27 cellular contexts compared by ENCODE assay signal in genomic region chr4:56315543-56315942, GRCh38.
DNase-seq lines count a peak whose midpoint lies in the region; ATAC-seq, FAIRE-seq and TF ChIP-seq lines count a peak whose summit lies in the region.
"Had no signal": no experiment of that assay in that cellular context is flagged by ENCODE, and none has a peak within 500 bp of the region (broad histone marks: within the 10 kb centered on the region; RNA-seq: fewer than 3 reads in every experiment).

No MANE protein-coding gene starts in this region.

- no peak overlapping the region for H3K4me2 ChIP-seq in endothelial cell of umbilical vein (ENCODE audit: insufficient read depth, low read length)
- H3K4me2 ChIP-seq: BLaER1 had no signal

- no peak overlapping the region for H2AFZ ChIP-seq in endothelial cell of umbilical vein (ENCODE audit: low read depth, low read length)

- H3K27me3 ChIP-seq in endothelial cell of umbilical vein (ENCODE audit: control insufficient read depth in 2 of 2, insufficient read depth in 2 of 2, low read length in 2 of 2) (no peaks in the 10 kb centered on the region), testis (no peaks in the 10 kb centered on the region)
- H3K27me3 ChIP-seq: BE2C, BLaER1 had no signal

- dilution Hi-C loops in endothelial cell of umbilical vein (cut with MboI; ENCODE audit: extremely low pct_ligation_motif_present, low sequenced_read_pairs) = no loop called here

- CTCF ChIA-PET in endothelial cell of umbilical vein (lab: Charles Lee) = no interaction called here

- TF ChIP-seq CTCF in endothelial cell of umbilical vein (IDR thresholded peaks at IDR 0.05; ENCODE audit: extremely low read depth in 1 of 2, insufficient read depth in 1 of 2, low read depth in 1 of 2, low read length in 2 of 2) (no peak), nephron progenitor cell (IDR thresholded peaks at IDR 0.05) (no peak), testis (IDR thresholded peaks at IDR 0.05) (no peak), progenitor cell of endocrine pancreas (IDR thresholded peaks at IDR 0.05; ENCODE audit: unreplicated experiment) (no peak)

- H3K36me3 Mint-ChIP-seq in nephron progenitor cell (ENCODE audit: low read depth) (peaks cover 86% of the 10 kb centered on the region), progenitor cell of endocrine pancreas (ENCODE audit: insufficient read depth) (peaks cover 36% of the 10 kb centered on the region)
- H3K36me3 Mint-ChIP-seq in activated naive CD8-positive, alpha-beta T cell treated with anti-CD3 and anti-CD28 coated beads for 36 hours = no peaks in the 10 kb centered on the region
- H3K36me3 Mint-ChIP-seq: CD14-positive monocyte; CD4-positive, alpha-beta memory T cell; CD4-positive, CD25-positive, alpha-beta regulatory T cell; CD8-positive, alpha-beta memory T cell had no signal

- no peaks in the 10 kb centered on the region for H4K20me1 ChIP-seq in endothelial cell of umbilical vein (replicated peaks; ENCODE audit: control insufficient read depth, extremely low read depth, insufficient read depth, low read length)
- H4K20me1 ChIP-seq: BLaER1 had no signal

- H3K27me3 Mint-ChIP-seq in nephron progenitor cell (ENCODE audit: low read depth, poor library complexity) (no peaks in the 10 kb centered on the region), progenitor cell of endocrine pancreas (no peaks in the 10 kb centered on the region)
- no peaks in the 10 kb centered on the region for H3K27me3 Mint-ChIP-seq in activated naive CD8-positive, alpha-beta T cell treated with anti-CD3 and anti-CD28 coated beads for 36 hours
- H3K27me3 Mint-ChIP-seq: CD4-positive, CD25-positive, alpha-beta regulatory T cell had no signal

- TSS peak; percentile 70 for BruUV-seq in endothelial cell of umbilical vein (replicated peaks; lab: Mats Ljungman, UMichigan)

- H3K4me1 ChIP-seq in endothelial cell of umbilical vein (ENCODE audit: control insufficient read depth, extremely low read depth, insufficient read depth, low read length) (no peaks in the 10 kb centered on the region), testis (no peaks in the 10 kb centered on the region)

- H3K36me3 ChIP-seq in endothelial cell of umbilical vein (ENCODE audit: control insufficient read depth in 2 of 2, extremely low read depth in 1 of 2, insufficient read depth in 2 of 2, low read length in 2 of 2) (no peaks in the 10 kb centered on the region), testis (ENCODE audit: low read depth, missing control alignments) (no peaks in the 10 kb centered on the region)

- no peak for FAIRE-seq in endothelial cell of umbilical vein (lab: Jason Lieb, UNC)
- FAIRE-seq: A204.1, GM12878, GM12892, GM18507 had no signal

- no peaks in the 10 kb centered on the region for H3K9me3 Mint-ChIP-seq in nephron progenitor cell
- no peaks in the 10 kb centered on the region for H3K9me3 Mint-ChIP-seq in progenitor cell of endocrine pancreas (ENCODE audit: low read depth)
- H3K9me3 Mint-ChIP-seq in activated naive CD8-positive, alpha-beta T cell treated with anti-CD3 and anti-CD28 coated beads for 36 hours = no peaks in the 10 kb centered on the region

- no peak for ATAC-seq in HG03097 (IDR thresholded peaks at IDR 0.05; ENCODE audit: low FRiP score, unreplicated experiment)
- ATAC-seq: GM12878 had no signal

- H3K4me3 ChIP-seq in endothelial cell of umbilical vein (replicated peaks in 1 of 3; ENCODE audit: insufficient read depth in 1 of 3, low read depth in 1 of 3, low read length in 3 of 3) (no peak overlapping the region), testis (peak overlapping the region; percentile 29 to 51)
- H3K4me3 ChIP-seq: BLaER1, GM12878 had no signal

- H3K27ac ChIP-seq in endothelial cell of umbilical vein (ENCODE audit: insufficient read depth, low read depth, low read length) (no peak overlapping the region), testis (no peak overlapping the region)
- H3K27ac ChIP-seq: BLaER1 had no signal

- H3K4me1 Mint-ChIP-seq in nephron progenitor cell = no peaks in the 10 kb centered on the region
- no peaks in the 10 kb centered on the region for H3K4me1 Mint-ChIP-seq in progenitor cell of endocrine pancreas (ENCODE audit: low read depth)
- H3K4me1 Mint-ChIP-seq in activated naive CD8-positive, alpha-beta T cell treated with anti-CD3 and anti-CD28 coated beads for 36 hours = no peaks in the 10 kb centered on the region
- H3K4me1 Mint-ChIP-seq: CD14-positive monocyte; CD4-positive, alpha-beta memory T cell; CD4-positive, CD25-positive, alpha-beta regulatory T cell; CD8-positive, alpha-beta memory T cell had no signal

- POLR2A ChIA-PET in endothelial cell of umbilical vein (lab: Charles Lee) = no interaction called here

- H3K9me3 ChIP-seq in endothelial cell of umbilical vein (replicated peaks; ENCODE audit: control insufficient read depth, insufficient read depth, low read length) (no peaks in the 10 kb centered on the region), testis (no peaks in the 10 kb centered on the region)
- H3K9me3 ChIP-seq: BE2C had no signal

- DNase-seq in endothelial cell of umbilical vein (ENCODE audit: low read depth, low spot score) (no peak), nephron progenitor cell (no peak), testis (no peak), progenitor cell of endocrine pancreas (ENCODE audit: low spot score, unreplicated experiment) (no peak)
- DNase-seq in activated naive CD8-positive, alpha-beta T cell treated with anti-CD3 and anti-CD28 coated beads for 36 hours = no peak
- DNase-seq: 8988T; ACHN; BE2C; C1 segment of cervical spinal cord; CD4-positive, alpha-beta memory T cell; CD4-positive, CD25-positive, alpha-beta regulatory T cell; CD8-positive, alpha-beta memory T cell; COR-L47; DMS 273 treated with DMSO at 0.1 percent for 48 hours; DMS153; DMS53; DMS79; DND-41; EL; GDM1 had no signal

- peak overlapping the region; percentile 51 for H3K27ac Mint-ChIP-seq in nephron progenitor cell
- H3K27ac Mint-ChIP-seq in progenitor cell of endocrine pancreas = no peak overlapping the region
- H3K27ac Mint-ChIP-seq in activated naive CD8-positive, alpha-beta T cell treated with anti-CD3 and anti-CD28 coated beads for 36 hours = no peak overlapping the region
- H3K27ac Mint-ChIP-seq: CD4-positive, alpha-beta memory T cell; CD4-positive, CD25-positive, alpha-beta regulatory T cell; CD8-positive, alpha-beta memory T cell had no signal

- WGBS in testis, 2 donors = 55 to 86% methylated on average over 13 to 24 of the region's 24 CpGs

- intact Hi-C loops in endothelial cell of umbilical vein (cut with micrococcal nuclease) (no loop called here), testis (cut with DNase I; ENCODE audit: low total_unique reads) (no loop called here)

- TF ChIP-seq POLR2A in endothelial cell of umbilical vein (IDR thresholded peaks at IDR 0.05; ENCODE audit: low read depth, low read length) = no peak
- no peak for TF ChIP-seq POLR2A in testis (IDR thresholded peaks at IDR 0.05)

- H3K4me3 Mint-ChIP-seq in nephron progenitor cell (no peak overlapping the region), progenitor cell of endocrine pancreas (ENCODE audit: low read depth) (no peak overlapping the region)
- H3K4me3 Mint-ChIP-seq in activated naive CD8-positive, alpha-beta T cell treated with anti-CD3 and anti-CD28 coated beads for 36 hours = no peak overlapping the region
- H3K4me3 Mint-ChIP-seq: CD14-positive monocyte; CD4-positive, alpha-beta memory T cell; CD4-positive, CD25-positive, alpha-beta regulatory T cell; CD8-positive, alpha-beta memory T cell had no signal

- H3K9ac ChIP-seq in endothelial cell of umbilical vein (replicated peaks; ENCODE audit: extremely low read depth, insufficient read depth, low read length) = no peak overlapping the region
- H3K9ac ChIP-seq: BLaER1 had no signal

- H3K9me1 ChIP-seq in endothelial cell of umbilical vein (replicated peaks; ENCODE audit: control insufficient read depth, extremely low read depth, insufficient read depth, low read length) = no peaks in the 10 kb centered on the region

- H3K79me2 ChIP-seq in endothelial cell of umbilical vein (ENCODE audit: control insufficient read depth, insufficient read depth, low read length) = no peaks in the 10 kb centered on the region

TF ChIP-seq in endothelial cell of umbilical vein, 7 proteins besides CTCF, POLR2A, EP300 and RAD21:
- no peak for TF ChIP-seq POLR2AphosphoS5 (IDR thresholded peaks at IDR 0.05; ENCODE audit: insufficient read depth, low read depth, low read length)
- TF ChIP-seq, protein P1, sequence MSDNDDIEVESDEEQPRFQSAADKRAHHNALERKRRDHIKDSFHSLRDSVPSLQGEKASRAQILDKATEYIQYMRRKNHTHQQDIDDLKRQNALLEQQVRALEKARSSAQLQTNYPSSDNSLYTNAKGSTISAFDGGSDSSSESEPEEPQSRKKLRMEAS (IDR thresholded peaks at IDR 0.05; ENCODE audit: insufficient read depth, insufficient read length) = no peak
- TF ChIP-seq EZH2 (IDR thresholded peaks at IDR 0.05; ENCODE audit: borderline replicate concordance, low read depth, low read length, severe bottlenecking) = no peak
- no peak for TF ChIP-seq FOS (IDR thresholded peaks at IDR 0.05; ENCODE audit: borderline replicate concordance, insufficient read depth, low read length)
- no peak for TF ChIP-seq JUN (IDR thresholded peaks at IDR 0.05; ENCODE audit: borderline replicate concordance, insufficient read depth, insufficient read length, low read depth)
- no peak for TF ChIP-seq GATA2 (IDR thresholded peaks at IDR 0.05; ENCODE audit: insufficient read depth, insufficient read length, low read depth, low read length)
- TF ChIP-seq MYC (IDR thresholded peaks at IDR 0.05; ENCODE audit: low read depth, low read length) = no peak

Comparison
In these comparisons a context has a peak if more than half of its experiments do, and no peak if none do; other contexts are left out.
1. H3K4me3 ChIP-seq: peak in testis (2 of 2); none in endothelial cell of umbilical vein (0 of 3).